ENCODE assay signal across 8 cellular contexts in the genomic region with DNA sequence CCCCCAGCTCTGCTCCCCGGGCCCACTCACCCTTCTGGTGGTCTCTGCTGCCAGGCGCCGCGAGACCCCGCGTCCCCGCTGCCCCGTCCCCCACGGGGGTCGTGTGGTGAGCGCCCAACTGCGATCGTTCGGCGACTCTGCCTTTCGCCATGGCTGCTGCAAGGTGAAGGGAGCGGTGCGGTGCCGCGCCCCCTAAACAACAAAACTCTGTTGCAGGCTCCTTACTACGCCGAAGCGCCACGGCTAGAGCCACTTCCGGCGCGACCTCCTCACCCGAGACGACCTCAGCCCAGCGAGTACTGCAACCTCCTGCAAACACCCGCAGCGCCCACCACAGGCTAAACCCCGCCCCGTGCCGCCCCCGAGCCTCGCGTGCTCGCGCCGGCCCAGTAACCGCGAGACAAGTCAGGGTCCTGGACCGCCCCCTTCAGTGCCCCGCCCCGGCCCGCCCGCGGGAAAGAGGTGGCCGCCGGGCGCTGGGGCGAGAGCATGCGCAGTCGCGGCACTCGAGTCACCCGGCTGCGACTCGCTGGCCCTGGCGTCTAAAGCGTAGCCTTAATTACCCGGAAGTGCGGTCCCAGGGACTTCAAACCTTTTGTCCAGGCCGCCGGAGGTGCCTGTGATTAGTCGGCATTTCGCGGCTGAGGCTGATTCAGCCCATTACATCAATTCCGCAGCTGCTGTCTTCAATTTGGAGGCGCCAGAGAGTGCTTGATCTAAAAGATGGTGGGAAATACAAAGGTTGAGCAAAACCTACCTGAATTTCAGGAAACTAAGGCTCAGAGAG. TPM values are rescaled to one million over a fixed set of nuclear protein-coding genes. Genes with fewer than 3 reads are reported as not detected.
A peak's percentile ranks its signal among the peaks of the same experiment; 100 is the strongest.
DNase-seq lines count a peak whose midpoint lies in the region; ATAC-seq and FAIRE-seq lines count a peak whose summit lies in the region.

A gene with protein sequence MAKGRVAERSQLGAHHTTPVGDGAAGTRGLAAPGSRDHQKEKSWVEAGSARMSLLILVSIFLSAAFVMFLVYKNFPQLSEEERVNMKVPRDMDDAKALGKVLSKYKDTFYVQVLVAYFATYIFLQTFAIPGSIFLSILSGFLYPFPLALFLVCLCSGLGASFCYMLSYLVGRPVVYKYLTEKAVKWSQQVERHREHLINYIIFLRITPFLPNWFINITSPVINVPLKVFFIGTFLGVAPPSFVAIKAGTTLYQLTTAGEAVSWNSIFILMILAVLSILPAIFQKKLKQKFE (minus strand): TSS at position 303 of the 787 bp plus-strand sequence. CDS start 152 bp downstream, at position 151.

- DNase-seq in COLO829 (ENCODE audit: low spot score), result peak; percentile 99
- DNase-seq in HTR-8/SVneo (ENCODE audit: insufficient read length, low spot score), result peak; percentile 100
- DNase-seq in NOMO-1 treated with dmso at 0.1 percent for 144 hours (lab: John Stamatoyannopoulos, UW; ENCODE audit: unreplicated experiment), result peak; percentile 97
- DNase-seq in activated CD8-positive, alpha-beta memory T cell treated with anti-CD3 and anti-CD28 coated beads, Interleukin-2, amount 10 ng/mL, durations not matched to agents 7 days and 5 days, result peak; percentile 99
- peak; percentile 100 for DNase-seq in mesenteric fat pad (ENCODE audit: low spot score)
- peak; percentile 99 for DNase-seq in stimulated activated CD8-positive, alpha-beta memory T cell treated with anti-CD3 and anti-CD28 coated beads, Interleukin-15, amount 100 ng/mL, for 24 hours (ENCODE audit: low read depth)

- H3K27ac Mint-ChIP-seq in activated CD8-positive, alpha-beta memory T cell treated with anti-CD3 and anti-CD28 coated beads, Interleukin-2, amount 10 ng/mL, durations not matched to agents 7 days and 5 days, result peak within 1 kb of the TSS; percentile 95

- ATAC-seq in GM21367 (IDR thresholded peaks at IDR 0.05; ENCODE audit: unreplicated experiment), result peak; percentile 94
- peak; percentile 92 for ATAC-seq in activated CD8-positive, alpha-beta memory T cell treated with anti-CD3 and anti-CD28 coated beads, Interleukin-2, amount 10 ng/mL, durations not matched to agents 7 days and 5 days

- peak; percentile 66 for FAIRE-seq in HTR-8/SVneo (lab: Jason Lieb, UNC)

- peaks cover 3% of the 10 kb centered on the region for H3K27me3 ChIP-seq in endocrine pancreas (ENCODE audit: control insufficient read depth, insufficient read depth, low read length)

- H3K9me3 Mint-ChIP-seq in activated CD8-positive, alpha-beta memory T cell treated with anti-CD3 and anti-CD28 coated beads, Interleukin-2, amount 10 ng/mL, durations not matched to agents 7 days and 5 days (ENCODE audit: low read depth), result no peaks in the 10 kb centered on the region

- H3K36me3 Mint-ChIP-seq in activated CD8-positive, alpha-beta memory T cell treated with anti-CD3 and anti-CD28 coated beads, Interleukin-2, amount 10 ng/mL, durations not matched to agents 7 days and 5 days, result peaks cover 15% of the 10 kb centered on the region

- no peaks in the 10 kb centered on the region for H3K4me1 ChIP-seq in endocrine pancreas (ENCODE audit: control insufficient read depth, insufficient read depth, low read length)

- H3K4me3 ChIP-seq in endocrine pancreas (ENCODE audit: control insufficient read depth, insufficient read depth, low read length), result peak within 1 kb of the TSS; percentile 96

- CTCF ChIA-PET in activated CD8-positive, alpha-beta memory T cell treated with anti-CD3 and anti-CD28 coated beads, Interleukin-2, amount 10 ng/mL, durations not matched to agents 7 days and 5 days (lab: Charles Lee), result interaction anchor here (0.9 to 1.3 kb wide), 3 partner anchors 50 to 147 kb away, joined by 4 to 5 read pairs (median 4); no protein-coding TSS in a partner anchor

- H3K36me3 ChIP-seq in endocrine pancreas (ENCODE audit: control insufficient read depth, insufficient read depth, low read length), result no peaks in the 10 kb centered on the region

- peaks cover 27% of the 10 kb centered on the region for H3K4me1 Mint-ChIP-seq in activated CD8-positive, alpha-beta memory T cell treated with anti-CD3 and anti-CD28 coated beads, Interleukin-2, amount 10 ng/mL, durations not matched to agents 7 days and 5 days

- peak within 1 kb of the TSS; percentile 88 for H3K4me3 Mint-ChIP-seq in activated CD8-positive, alpha-beta memory T cell treated with anti-CD3 and anti-CD28 coated beads, Interleukin-2, amount 10 ng/mL, durations not matched to agents 7 days and 5 days

- H3K9me3 ChIP-seq in endocrine pancreas (ENCODE audit: control insufficient read depth, low read length), result no peaks in the 10 kb centered on the region

- peaks cover 20% of the 10 kb centered on the region for H3K27me3 Mint-ChIP-seq in activated CD8-positive, alpha-beta memory T cell treated with anti-CD3 and anti-CD28 coated beads, Interleukin-2, amount 10 ng/mL, durations not matched to agents 7 days and 5 days

- peak within 1 kb of the TSS; percentile 92 for H3K9ac ChIP-seq in endocrine pancreas (ENCODE audit: control insufficient read depth, insufficient read depth, low read length)

RNA-seq across cellular contexts. Expression of the gene that starts here (rescaled TPM):
- 10 to 100 TPM; 25.7 to 27.3 TPM for total RNA-seq in activated CD8-positive, alpha-beta memory T cell treated with anti-CD3 and anti-CD28 coated beads, Interleukin-2, amount 10 ng/mL, durations not matched to agents 7 days and 5 days
- total RNA-seq in mesenteric fat pad, result 17.3 TPM

Comparison
In these comparisons a context has a peak if more than half of its experiments do, and no peak if none do; other contexts are left out.
1. Peak in every context shown above with its lines: DNase-seq, ATAC-seq and H3K4me3 ChIP-seq.